In genomic region chr1:64223329-64224151, GRCh38 we compare ENCODE assay signal across 9 cellular contexts. TPM values are rescaled to one million over a fixed set of nuclear protein-coding genes. Genes with fewer than 3 reads are reported as not detected.
DNase-seq lines count a peak whose midpoint lies in the region; ATAC-seq, FAIRE-seq and TF ChIP-seq lines count a peak whose summit lies in the region.
"Had no signal": no experiment of that assay in that cellular context is flagged by ENCODE, and none has a peak within 500 bp of the region (broad histone marks: within the 10 kb centered on the region; RNA-seq: fewer than 3 reads in every experiment).

No MANE protein-coding gene starts in this region.

- no TSS peak for BruUV-seq in K562 (replicated peaks; lab: Mats Ljungman, UMichigan)

- H3K27ac ChIP-seq in K562 (ENCODE audit: extremely low read depth, low read depth, low read length): no peak overlapping the region

- no peak for TF ChIP-seq CTCF in AG04449 (IDR thresholded peaks at IDR 0.05; ENCODE audit: insufficient read depth, low read length, missing control alignments)
- TF ChIP-seq CTCF in K562 (IDR thresholded peaks at IDR 0.05 in 2 of 3, conservative IDR thresholded peaks at IDR 0.05 in 1 of 3; ENCODE audit: insufficient read depth in 2 of 3, low read depth in 1 of 3, low read length in 3 of 3): no peak

- no peaks in the 10 kb centered on the region for H3K36me3 ChIP-seq in K562 (ENCODE audit: control insufficient read depth, insufficient read depth, low read length)

- H3K9ac ChIP-seq in K562 (ENCODE audit: insufficient read depth in 1 of 2, low read depth in 2 of 2, low read length in 2 of 2): no peak overlapping the region

- H4K20me1 ChIP-seq in K562 (replicated peaks; ENCODE audit: control insufficient read depth, insufficient read depth, low read length): no peaks in the 10 kb centered on the region

- no peaks in the 10 kb centered on the region for H3K27me3 ChIP-seq in K562 (ENCODE audit: control insufficient read depth in 2 of 2, insufficient read depth in 2 of 2, low read length in 2 of 2)

- CTCF ChIA-PET in AG04449 (lab: Yijun Ruan, JAX) (interaction anchor here (1.1 kb wide), 2 partner anchors 60 to 86 kb away, joined by 5 to 7 read pairs; no protein-coding TSS in a partner anchor), K562 (lab: Yijun Ruan, JAX; ENCODE audit: low intra/inter-chr PET ratio) (no interaction called here)

- no peaks in the 10 kb centered on the region for H3K79me2 ChIP-seq in K562 (ENCODE audit: control insufficient read depth, insufficient read depth, low read length)

- POLR2A ChIA-PET in AG04449 (lab: Yijun Ruan, JAX): interaction anchor here (0.6 to 0.9 kb wide), 2 partner anchors 85 to 87 kb away, joined by 3 to 4 read pairs; no protein-coding TSS in a partner anchor
- POLR2A ChIA-PET in K562 (lab: Yijun Ruan, JAX): no interaction called here

- intact Hi-C loops in K562 (cut with micrococcal nuclease): no loop called here

- no peak for FAIRE-seq in K562 (lab: Jason Lieb, UNC)

- no peak for TF ChIP-seq EP300 in K562 (IDR thresholded peaks at IDR 0.05; ENCODE audit: low read length)

- DNase-seq in AG04449 (ENCODE audit: low read depth, low spot score): peak; percentile 65
- DNase-seq in K562 (ENCODE audit: extremely low read depth in 1 of 4, low spot score in 3 of 4): no peak
- DNase-seq in SIG-M5 (lab: John Stamatoyannopoulos, UW): no peak
- DNase-seq in stimulated activated CD4-positive, alpha-beta T cell treated with anti-CD3 and anti-CD28 coated beads, Interleukin-12 subunit alpha, Interleukin-12 subunit beta, amount 100 ng/mL, for 4 hours: no peak
- DNase-seq in NCI-H1105 (lab: John Stamatoyannopoulos, UW): no peak
- DNase-seq: NCI-H526 treated with DMSO at 0.1 percent for 48 hours had no signal

- no peaks in the 10 kb centered on the region for H3K9me1 ChIP-seq in K562 (ENCODE audit: control insufficient read depth, insufficient read depth, low read length)

- under 1% methylated on average over 7 of the region's 7 CpGs for WGBS in K562 (ENCODE audit: insufficient coverage, low coverage, missing lambda C conversion rate)

- in situ Hi-C loops in K562 (cut with MboI): no loop called here

- no peaks in the 10 kb centered on the region for H3K9me3 ChIP-seq in K562 (replicated peaks; ENCODE audit: control insufficient read depth, insufficient read depth, low read depth, low read length)

- no peak for TF ChIP-seq POLR2A in K562 (conservative IDR thresholded peaks at IDR 0.05)

- no peak for TF ChIP-seq RAD21 in K562 (CRISPR knock-in tag; conservative IDR thresholded peaks at IDR 0.05 in 1 of 2, IDR thresholded peaks at IDR 0.05 in 1 of 2)

- no peaks in the 10 kb centered on the region for H3K4me1 ChIP-seq in K562 (replicated peaks in 1 of 2; ENCODE audit: control insufficient read depth in 2 of 2, insufficient read depth in 2 of 2, low read length in 2 of 2)

- H3K4me2 ChIP-seq in K562 (ENCODE audit: insufficient read depth, low read length): no peak overlapping the region

- no peak overlapping the region for H2AFZ ChIP-seq in K562 (ENCODE audit: low read depth, low read length)

- ATAC-seq in GM19455 (IDR thresholded peaks at IDR 0.05; ENCODE audit: unreplicated experiment) (peak; percentile 69), HG03521 (IDR thresholded peaks at IDR 0.05; ENCODE audit: unreplicated experiment) (peak; percentile 72), K562 (no peak), GM18858 (IDR thresholded peaks at IDR 0.05; ENCODE audit: unreplicated experiment) (no peak)

- H3K4me3 ChIP-seq in AG04449 (ENCODE audit: low read depth, low read length) (no peak overlapping the region), K562 (no peak overlapping the region)

TF ChIP-seq in K562, 482 proteins besides CTCF, POLR2A, EP300 and RAD21:
- 0 out of 2 replicates have a peak, but pooled peaks have one; percentile 15 for TF ChIP-seq ZNF507 (tag; conservative IDR thresholded peaks at IDR 0.05)
- peak; percentile 74 for TF ChIP-seq FOSL1 (tag; conservative IDR thresholded peaks at IDR 0.05)
- no peak for TF ChIP-seq ZZZ3 (IDR thresholded peaks at IDR 0.05)
- no peak for TF ChIP-seq ZNF668 (CRISPR knock-in tag; IDR thresholded peaks at IDR 0.05)
TF ChIP-seq in K562: peak in this region for 2.

RNA-seq across cellular contexts. Expression of gene UBE2U, which starts 20.1 kb away (rescaled TPM):
- total RNA-seq in K562 (2011; cell fraction: chromatin; rRNA removed; ENCODE audit: low replicate concordance): not detected in 2 replicates
- total RNA-seq in K562 (2011; cell fraction: nucleolus; rRNA removed): not detected in 2 replicates
- total RNA-seq in K562 (2011; cell fraction: nucleoplasm; rRNA removed): not detected in 2 replicates
- total RNA-seq in K562 (2014; rRNA removed) (not detected in 2 replicates), K562 (2014; rRNA removed; fragmentation: Illumina TruSeq; extraction: Trizol) (not detected in 2 replicates), K562 (2015; rRNA removed; fragmentation: Illumina TruSeq; extraction: Trizol) (not detected in 2 replicates), K562 (2021) (not detected in 2 replicates)
- polyA plus RNA-seq in K562 (2011; rRNA removed) (not detected in 2 replicates), K562 (2014; fragmentation: Illumina TruSeq; extraction: Trizol) (not detected in 2 replicates), K562 (2014; fragmentation: Nextera tagmentation; extraction: Ambion mirVana) (not detected), K562 (2014; rRNA removed) (not detected in 2 replicates)
- polyA plus RNA-seq in K562 (2011; cell fraction: cytosol; rRNA removed): not detected in 2 replicates
- polyA plus RNA-seq in K562 (2011; cell fraction: nucleus; rRNA removed): not detected in 2 replicates
- not detected in 2 replicates for polyA plus RNA-seq in K562 (2012)
- not detected in 2 replicates for polyA minus RNA-seq in K562 (2011; rRNA and poly(A)+ RNA removed)
- not detected in 2 replicates for polyA minus RNA-seq in K562 (2011; cell fraction: cytosol; rRNA and poly(A)+ RNA removed)
- not detected in 2 replicates for polyA minus RNA-seq in K562 (2011; cell fraction: nucleus; rRNA and poly(A)+ RNA removed)

Comparison
In these comparisons a context has a peak if more than half of its experiments do, and no peak if none do; other contexts are left out.
1. ATAC-seq: peak in GM19455 (single experiment) and HG03521 (single experiment); none in K562 (single experiment) and GM18858 (single experiment).